Comparison of ENCODE assay signal across 8 cellular contexts in the genomic region with DNA sequence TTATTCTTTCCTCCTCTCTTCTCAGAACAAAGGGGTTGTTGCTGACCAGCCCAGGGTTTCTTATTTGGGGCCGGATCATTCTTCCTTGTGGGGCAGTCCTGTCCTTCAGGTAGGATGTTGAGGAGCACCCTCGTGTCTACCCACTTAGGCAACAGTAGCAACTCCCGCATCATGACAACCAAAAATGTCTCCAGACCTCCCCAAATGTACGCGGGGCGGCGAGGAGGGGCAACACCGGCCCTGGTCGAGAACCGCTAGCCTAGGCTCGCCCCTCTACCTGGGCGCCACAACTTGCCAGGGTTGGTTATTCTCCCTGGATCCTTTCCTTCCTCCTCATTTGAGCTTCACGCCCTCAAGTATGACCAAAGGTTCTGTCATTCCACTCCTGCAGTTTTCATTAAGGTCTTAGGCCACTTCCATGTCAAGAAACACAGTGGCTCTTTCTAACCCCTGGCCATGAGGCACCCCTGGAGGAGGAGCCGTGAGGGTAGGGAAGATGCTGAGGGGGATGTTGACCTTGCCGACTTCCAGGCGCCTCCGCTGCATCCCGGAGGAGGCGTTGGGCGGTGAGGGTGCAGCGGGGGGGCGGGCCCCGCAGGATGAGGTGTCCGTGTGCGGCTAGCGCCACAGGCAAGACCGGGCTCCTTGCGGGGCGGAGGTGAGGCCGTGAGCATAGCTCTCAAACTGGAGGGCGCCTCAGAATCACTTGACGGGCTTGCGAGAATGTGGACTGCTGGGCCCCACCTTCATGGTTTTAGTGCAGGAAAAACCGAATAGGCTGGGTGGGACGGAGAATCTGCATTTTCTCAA. TPM values are rescaled to one million over a fixed set of nuclear protein-coding genes. Genes with fewer than 3 reads are reported as not detected.
A peak's percentile ranks its signal among the peaks of the same experiment; 100 is the strongest.
DNase-seq lines count a peak whose midpoint lies in the region; ATAC-seq and TF ChIP-seq lines count a peak whose summit lies in the region.

No MANE protein-coding gene starts in this region.

- no peak for TF ChIP-seq POLR2A in erythroblast (IDR thresholded peaks at IDR 0.05; ENCODE audit: low read length)

- DNase-seq in activated T-cell treated with anti-CD3 and anti-CD28 coated beads, Interleukin-2, amount 50 U/mL, for 24 hours = no peak
- DNase-seq in activated T-cell treated with anti-CD3 and anti-CD28 coated beads, Interleukin-2, amount 50 U/mL, for 48 hours = no peak
- peak in 4 of 5 experiments; percentile 1 to 22 (median 2) for DNase-seq in T-helper 2 cell
- DNase-seq in erythroblast (lab: John Stamatoyannopoulos, UW) = peak; percentile 64 to 77
- peak in 1 of 10 donors; percentile 4 for DNase-seq in naive thymus-derived CD8-positive, alpha-beta T cell
- no peak for DNase-seq in NK-92 (lab: John Stamatoyannopoulos, UW; ENCODE audit: unreplicated experiment)
- DNase-seq in SIG-M5 treated with dmso at 0.1 percent for 504 hours (lab: John Stamatoyannopoulos, UW; ENCODE audit: unreplicated experiment) = no peak

- no peaks in the 10 kb centered on the region for H3K9me3 Mint-ChIP-seq in activated T-cell treated with anti-CD3 and anti-CD28 coated beads, Interleukin-2, amount 50 U/mL, for 24 hours
- peaks cover 0 to 3% (median 0%) of the 10 kb centered on the region in 9 donors for H3K9me3 Mint-ChIP-seq in naive thymus-derived CD8-positive, alpha-beta T cell

- peak; percentile 19 for ATAC-seq in HG02938 (IDR thresholded peaks at IDR 0.05; ENCODE audit: unreplicated experiment)
- peak; percentile 17 to 29 for ATAC-seq in naive thymus-derived CD8-positive, alpha-beta T cell

- no peak overlapping the region for H3K27ac Mint-ChIP-seq in activated T-cell treated with anti-CD3 and anti-CD28 coated beads, Interleukin-2, amount 50 U/mL, for 24 hours
- H3K27ac Mint-ChIP-seq in naive thymus-derived CD8-positive, alpha-beta T cell = peak overlapping the region in 5 of 10 donors; percentile 24 to 67 (median 37)

- POLR2A ChIA-PET in naive thymus-derived CD8-positive, alpha-beta T cell (lab: Charles Lee) = interaction anchor here (1.6 kb wide), 1 partner anchor 31 kb away, joined by 5 read pairs; the partner anchor contains the start of gene AKAP10

- H3K27me3 Mint-ChIP-seq in activated T-cell treated with anti-CD3 and anti-CD28 coated beads, Interleukin-2, amount 50 U/mL, for 24 hours = peaks cover 51% of the 10 kb centered on the region
- H3K27me3 Mint-ChIP-seq in naive thymus-derived CD8-positive, alpha-beta T cell = peaks cover 26 to 78% (median 43%) of the 10 kb centered on the region in 5 donors

- peaks cover 14% of the 10 kb centered on the region for H3K4me1 Mint-ChIP-seq in activated T-cell treated with anti-CD3 and anti-CD28 coated beads, Interleukin-2, amount 50 U/mL, for 24 hours (ENCODE audit: low read depth)
- H3K4me1 Mint-ChIP-seq in naive thymus-derived CD8-positive, alpha-beta T cell = peaks cover 7 to 17% (median 9%) of the 10 kb centered on the region in 4 donors

- H3K4me3 Mint-ChIP-seq in activated T-cell treated with anti-CD3 and anti-CD28 coated beads, Interleukin-2, amount 50 U/mL, for 24 hours = peak overlapping the region; percentile 80
- peak overlapping the region; percentile 81 to 95 (median 90) for H3K4me3 Mint-ChIP-seq in naive thymus-derived CD8-positive, alpha-beta T cell

- H3K36me3 Mint-ChIP-seq in activated T-cell treated with anti-CD3 and anti-CD28 coated beads, Interleukin-2, amount 50 U/mL, for 24 hours (ENCODE audit: low read depth) = no peaks in the 10 kb centered on the region
- H3K36me3 Mint-ChIP-seq in naive thymus-derived CD8-positive, alpha-beta T cell = no peaks in the 10 kb centered on the region

RNA-seq across cellular contexts. Expression of gene SPECC1, which starts 0.7 kb away (rescaled TPM):
- 1 to 10 TPM; 1.8 to 1.9 TPM for total RNA-seq in naive thymus-derived CD8-positive, alpha-beta T cell
- 1 to 10 TPM; 2.5 to 4.7 (median 3.1) TPM for polyA plus RNA-seq in naive thymus-derived CD8-positive, alpha-beta T cell

RNA-seq across cellular contexts. Expression of gene AKAP10, which starts 30.8 kb away (rescaled TPM):
- total RNA-seq in naive thymus-derived CD8-positive, alpha-beta T cell = 10 to 100 TPM; 70.7 to 71.9 TPM
- 10 to 100 TPM; 15.3 to 28.5 (median 17.5) TPM for polyA plus RNA-seq in naive thymus-derived CD8-positive, alpha-beta T cell

Comparison
In these comparisons a context has a peak if more than half of its experiments do, and no peak if none do; other contexts are left out.
1. DNase-seq: peak in T-helper 2 cell (4 of 5) and erythroblast (2 of 2); none in activated T-cell treated with anti-CD3 and anti-CD28 coated beads, Interleukin-2, amount 50 U/mL, for 24 hours (single experiment), activated T-cell treated with anti-CD3 and anti-CD28 coated beads, Interleukin-2, amount 50 U/mL, for 48 hours (0 of 2), NK-92 (single experiment) and SIG-M5 treated with dmso at 0.1 percent for 504 hours (single experiment).